ENCODE assay signal across 1 cellular context in genomic region chr13:112066624-112067004, GRCh38.
TF ChIP-seq lines count a peak whose summit lies in the region.

No MANE protein-coding gene starts in this region.

TF ChIP-seq in HepG2, 621 proteins besides CTCF, POLR2A, EP300 and RAD21 (continued from another document):
- TF ChIP-seq MEIS2 (CRISPR knock-in tag; IDR thresholded peaks at IDR 0.05) (no peak), ZNF747 (CRISPR knock-in tag; IDR thresholded peaks at IDR 0.05; ENCODE audit: borderline replicate concordance) (no peak), DBP (CRISPR knock-in tag; IDR thresholded peaks at IDR 0.05; ENCODE audit: not compliant biosample characterization) (no peak)
TF ChIP-seq in HepG2: peak in this region for 0.
